ENCODE assay signal across 20 cellular contexts in the genomic region with DNA sequence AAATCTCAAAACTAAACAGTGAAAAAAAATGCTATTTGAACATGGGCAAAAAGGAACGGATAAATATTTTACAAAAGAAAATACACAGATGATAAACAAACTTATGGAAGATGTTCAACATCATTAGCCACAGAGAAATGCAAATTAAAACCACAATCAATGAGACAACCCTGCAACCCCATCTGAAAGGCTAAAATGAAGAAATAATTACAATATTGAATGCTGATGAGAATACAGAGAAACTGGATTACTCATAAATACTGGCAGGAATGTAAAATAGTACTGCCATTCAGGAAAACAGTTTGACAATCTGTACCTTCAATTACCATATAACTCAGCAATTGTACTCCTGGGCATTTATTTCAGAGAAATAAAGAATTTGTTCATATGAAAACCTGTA.
"Had no signal": no experiment of that assay in that cellular context is flagged by ENCODE, and none has a peak within 500 bp of the region (broad histone marks: within the 10 kb centered on the region; RNA-seq: fewer than 3 reads in every experiment).

No MANE protein-coding gene starts in this region.

- FAIRE-seq: kidney had no signal

- ATAC-seq: activated CD8-positive, alpha-beta memory T cell treated with anti-CD3 and anti-CD28 coated beads, Interleukin-2, amount 10 ng/mL, durations not matched to agents 7 days and 5 days; left lung; T-cell had no signal

- H3K27me3 ChIP-seq: brain microvascular endothelial cell, left lung, tibial artery had no signal

- H3K27ac Mint-ChIP-seq: activated B cell treated with CpG ODN at 0.5 μM for 24 hours; activated CD4-positive, alpha-beta memory T cell treated with anti-CD3 and anti-CD28 coated beads, Interleukin-2, amount 10 ng/mL, durations not matched to agents 7 days and 5 days; activated CD8-positive, alpha-beta memory T cell treated with anti-CD3 and anti-CD28 coated beads, Interleukin-2, amount 10 ng/mL, durations not matched to agents 7 days and 5 days; activated naive CD8-positive, alpha-beta T cell; T-cell had no signal

- DNase-seq: activated B cell treated with CpG ODN at 0.5 μM for 24 hours; activated CD4-positive, alpha-beta memory T cell treated with anti-CD3 and anti-CD28 coated beads, Interleukin-2, amount 10 ng/mL, durations not matched to agents 7 days and 5 days; activated CD4-positive, alpha-beta T cell treated with anti-CD3 and anti-CD28 coated beads for 4 hours; activated CD8-positive, alpha-beta memory T cell treated with anti-CD3 and anti-CD28 coated beads, Interleukin-2, amount 10 ng/mL, durations not matched to agents 7 days and 5 days; amniotic stem cell; brain microvascular endothelial cell; foreskin fibroblast; glutamatergic neuron; hypothalamus; kidney; left lung; occipital lobe; posterior cingulate gyrus; retina; stimulated activated naive CD4-positive, alpha-beta T cell treated with Interleukin-2 at 50 U/mL for 16 hours; substantia nigra; T-cell; tibial artery had no signal

- H3K27ac ChIP-seq: brain microvascular endothelial cell, coronary artery, left lung, tibial artery had no signal

- H3K4me3 ChIP-seq: coronary artery, left lung, tibial artery had no signal

- H3K4me1 ChIP-seq: left lung, tibial artery had no signal

- H3K4me3 Mint-ChIP-seq: activated B cell treated with CpG ODN at 0.5 μM for 24 hours; activated CD4-positive, alpha-beta memory T cell treated with anti-CD3 and anti-CD28 coated beads, Interleukin-2, amount 10 ng/mL, durations not matched to agents 7 days and 5 days; activated CD8-positive, alpha-beta memory T cell treated with anti-CD3 and anti-CD28 coated beads, Interleukin-2, amount 10 ng/mL, durations not matched to agents 7 days and 5 days; activated naive CD8-positive, alpha-beta T cell; T-cell had no signal

- H3K4me1 Mint-ChIP-seq: activated B cell treated with CpG ODN at 0.5 μM for 24 hours; activated CD4-positive, alpha-beta memory T cell treated with anti-CD3 and anti-CD28 coated beads, Interleukin-2, amount 10 ng/mL, durations not matched to agents 7 days and 5 days; activated CD8-positive, alpha-beta memory T cell treated with anti-CD3 and anti-CD28 coated beads, Interleukin-2, amount 10 ng/mL, durations not matched to agents 7 days and 5 days; T-cell had no signal

- H3K36me3 ChIP-seq: brain microvascular endothelial cell, left lung, tibial artery had no signal

- H3K9me3 Mint-ChIP-seq: activated CD4-positive, alpha-beta memory T cell treated with anti-CD3 and anti-CD28 coated beads, Interleukin-2, amount 10 ng/mL, durations not matched to agents 7 days and 5 days had no signal

- H3K36me3 Mint-ChIP-seq: activated CD8-positive, alpha-beta memory T cell treated with anti-CD3 and anti-CD28 coated beads, Interleukin-2, amount 10 ng/mL, durations not matched to agents 7 days and 5 days; activated naive CD8-positive, alpha-beta T cell; T-cell had no signal
